ENCODE assay signal across 8 cellular contexts in genomic region chr3:45567730-45568172, GRCh38. TPM values are rescaled to one million over a fixed set of nuclear protein-coding genes. Genes with fewer than 3 reads are reported as not detected.
DNase-seq lines count a peak whose midpoint lies in the region; ATAC-seq and TF ChIP-seq lines count a peak whose summit lies in the region.

No MANE protein-coding gene starts in this region.

- no peak overlapping the region for H4K8ac ChIP-seq in neuronal stem cell (ENCODE audit: low read depth, low read length)

- H3K27me3 ChIP-seq in neuronal stem cell (ENCODE audit: control insufficient read depth in 3 of 3, insufficient read depth in 3 of 3, low read depth in 1 of 3, low read length in 3 of 3) = no peaks in the 10 kb centered on the region

- no peak overlapping the region for H3K9ac ChIP-seq in neuronal stem cell (ENCODE audit: low read depth, low read length, poor library complexity)

- no peak overlapping the region for H2AK5ac ChIP-seq in neuronal stem cell (ENCODE audit: low read depth, low read length)

- no peak overlapping the region for H2BK120ac ChIP-seq in neuronal stem cell (ENCODE audit: low read depth, low read length)

- H2BK12ac ChIP-seq in neuronal stem cell (ENCODE audit: low read length) = no peak overlapping the region

- WGBS in neuronal stem cell (ENCODE audit: extremely low coverage in 2 of 2, insufficient read length in 2 of 2, insufficient replicate concordance in 1 of 2), 2 donors = no CpG with 5 or more reads among the region's 8 CpGs

- DNase-seq in CMK (ENCODE audit: low read depth) = peak; percentile 22
- peak; percentile 29 for DNase-seq in NAMALWA (ENCODE audit: low spot score)
- peak; percentile 67 for DNase-seq in fibroblast of villous mesenchyme (ENCODE audit: low read depth)
- no peak for DNase-seq in neuronal stem cell (ENCODE audit: low spot score)
- DNase-seq in NCI-H748 treated with DMSO at 0.1 percent for 48 hours (lab: John Stamatoyannopoulos, UW) = no peak

- H3K14ac ChIP-seq in neuronal stem cell (ENCODE audit: low read length) = no peak overlapping the region

- H3K79me1 ChIP-seq in neuronal stem cell (ENCODE audit: low read depth, low read length) = no peaks in the 10 kb centered on the region

- no peaks in the 10 kb centered on the region for H3K36me3 ChIP-seq in neuronal stem cell (replicated peaks in 1 of 2; ENCODE audit: control insufficient read depth in 2 of 2, insufficient read depth in 2 of 2, low read length in 2 of 2)

- no peak overlapping the region for H4K91ac ChIP-seq in neuronal stem cell (ENCODE audit: low read depth, low read length, poor library complexity)

- peaks cover 0 to 3% of the 10 kb centered on the region in 2 donors for H3K4me1 ChIP-seq in neuronal stem cell (ENCODE audit: control insufficient read depth in 2 of 2, insufficient read depth in 1 of 2, low read depth in 1 of 2, low read length in 2 of 2)

- H3K18ac ChIP-seq in neuronal stem cell (ENCODE audit: low read length) = no peak overlapping the region

- ATAC-seq in GM21423 (IDR thresholded peaks at IDR 0.05; ENCODE audit: unreplicated experiment) (peak; percentile 55), GM21526 (IDR thresholded peaks at IDR 0.05; ENCODE audit: low FRiP score, unreplicated experiment) (no peak), HG03175 (IDR thresholded peaks at IDR 0.05; ENCODE audit: unreplicated experiment) (no peak)

- no peak overlapping the region for H3K27ac ChIP-seq in neuronal stem cell (replicated peaks; ENCODE audit: low read length)

- no peak overlapping the region for H2BK15ac ChIP-seq in neuronal stem cell (ENCODE audit: low read length)

- TF ChIP-seq CTCF in fibroblast of villous mesenchyme (IDR thresholded peaks at IDR 0.05; ENCODE audit: insufficient read depth, low read depth, low read length) = no peak

- no peak overlapping the region for H2AFZ ChIP-seq in neuronal stem cell (ENCODE audit: low read length)

- no peak overlapping the region for H3K4me2 ChIP-seq in neuronal stem cell (ENCODE audit: insufficient read depth, low read length, poor library complexity, severe bottlenecking)

- H3K9me3 ChIP-seq in neuronal stem cell (replicated peaks in 1 of 2; ENCODE audit: control insufficient read depth in 2 of 2, insufficient read depth in 1 of 2, low read depth in 1 of 2, low read length in 2 of 2) = no peaks in the 10 kb centered on the region

- H3K4me3 ChIP-seq in fibroblast of villous mesenchyme (ENCODE audit: low read depth, low read length) (no peak overlapping the region), neuronal stem cell (ENCODE audit: low read length in 2 of 2) (no peak overlapping the region)

- H2BK5ac ChIP-seq in neuronal stem cell (ENCODE audit: low read length) = no peak overlapping the region

- no peak overlapping the region for H3K23ac ChIP-seq in neuronal stem cell (ENCODE audit: low read depth, low read length, poor library complexity)

- H3K4ac ChIP-seq in neuronal stem cell (ENCODE audit: low read length) = no peak overlapping the region

RNA-seq across cellular contexts. Expression of gene LIMD1, which starts 26.8 kb away (rescaled TPM):
- 15.8 and 23.7 TPM in 2 replicates for total RNA-seq in fibroblast of villous mesenchyme
- 5.5 TPM for polyA plus RNA-seq in neuronal stem cell (2013, experiment 1 of 2)
- 5.7 TPM for polyA plus RNA-seq in neuronal stem cell (2013, experiment 2 of 2)

Comparison
In these comparisons a context has a peak if more than half of its experiments do, and no peak if none do; other contexts are left out.
1. DNase-seq: peak in CMK (single experiment), NAMALWA (single experiment) and fibroblast of villous mesenchyme (single experiment); none in neuronal stem cell (single experiment) and NCI-H748 treated with DMSO at 0.1 percent for 48 hours (single experiment).